ENCODE assay signal across 8 cellular contexts in the genomic region with DNA sequence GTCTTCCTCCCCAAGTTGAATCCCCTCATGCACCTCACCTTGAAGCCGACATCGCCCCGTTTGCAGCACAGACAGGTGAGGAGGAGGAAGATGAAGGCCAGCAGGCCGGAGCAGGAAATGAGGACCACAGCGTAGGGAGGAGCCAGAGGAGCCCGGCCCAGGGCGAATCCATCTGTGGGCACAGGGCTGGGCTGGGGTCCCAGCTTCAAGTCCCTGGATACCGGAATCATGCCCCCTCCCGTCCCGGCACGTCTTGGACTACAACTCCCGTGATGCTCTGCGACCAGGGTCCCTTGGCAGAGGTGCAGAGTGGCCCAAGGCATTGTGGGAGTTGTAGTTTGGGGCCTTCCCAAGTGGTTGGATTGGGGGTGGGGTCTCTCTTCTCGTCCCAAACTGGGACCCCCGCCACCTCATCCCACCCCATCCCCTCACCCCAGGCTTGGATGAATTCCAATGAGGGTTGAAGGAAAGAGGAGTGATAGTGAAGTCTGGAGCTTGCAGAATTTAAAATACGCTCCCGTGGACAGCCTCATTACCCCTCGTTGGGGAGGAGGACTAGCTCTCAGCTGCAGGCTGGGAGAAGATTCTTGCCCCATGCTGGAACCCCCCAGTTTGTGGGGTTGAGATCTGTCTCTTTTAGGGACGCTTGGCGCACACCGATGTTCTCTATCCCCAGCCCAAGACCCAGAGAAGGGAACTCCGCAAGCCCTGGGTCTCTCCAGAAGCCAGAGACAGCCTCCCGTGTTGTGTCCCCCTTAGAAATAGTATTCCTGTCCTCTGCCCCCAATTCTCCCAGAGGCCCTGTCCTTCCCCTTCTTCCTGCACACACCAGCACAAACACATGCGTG. TPM values are rescaled to one million over a fixed set of nuclear protein-coding genes. Genes with fewer than 3 reads are reported as not detected.
A peak's percentile ranks its signal among the peaks of the same experiment; 100 is the strongest.
DNase-seq lines count a peak whose midpoint lies in the region; ATAC-seq and TF ChIP-seq lines count a peak whose summit lies in the region.

No MANE protein-coding gene starts in this region.

- no peak overlapping the region for H3K27ac Mint-ChIP-seq in activated CD4-positive, alpha-beta T cell treated with anti-CD3 and anti-CD28 coated beads for 36 hours
- no peak overlapping the region for H3K27ac Mint-ChIP-seq in chondrocyte (ENCODE audit: unreplicated experiment)

- DNase-seq in GM06990 (ENCODE audit: extremely low read depth, insufficient read length) = peak; percentile 47
- DNase-seq in NCI-H1694 treated with DMSO at 0.1 percent for 48 hours (lab: John Stamatoyannopoulos, UW) = peak; percentile 67
- DNase-seq in activated CD4-positive, alpha-beta T cell treated with anti-CD3 and anti-CD28 coated beads for 36 hours = peak; percentile 88
- no peak for DNase-seq in chondrocyte (ENCODE audit: low spot score)
- DNase-seq in left kidney (ENCODE audit: low read depth, low spot score) = peak; percentile 77
- DNase-seq in stimulated activated CD4-positive, alpha-beta T cell treated with anti-CD3 and anti-CD28 coated beads, Interleukin-2, amount 100 ng/mL, for 4 hours (ENCODE audit: low read depth) = peak; percentile 70
- DNase-seq in HCEC 1CT = no peak
- DNase-seq in mesenteric fat pad (ENCODE audit: low spot score) = no peak

- H3K27me3 ChIP-seq in GM06990 (replicated peaks; ENCODE audit: control insufficient read depth, insufficient read depth, low read length) = peaks cover 2% of the 10 kb centered on the region

- no peaks in the 10 kb centered on the region for H3K36me3 ChIP-seq in GM06990 (ENCODE audit: control insufficient read depth, insufficient read depth, low read length)

- H3K4me1 Mint-ChIP-seq in activated CD4-positive, alpha-beta T cell treated with anti-CD3 and anti-CD28 coated beads for 36 hours = peaks cover 8% of the 10 kb centered on the region
- peaks cover 12% of the 10 kb centered on the region for H3K4me1 Mint-ChIP-seq in chondrocyte (ENCODE audit: low read depth)

- H3K4me3 Mint-ChIP-seq in activated CD4-positive, alpha-beta T cell treated with anti-CD3 and anti-CD28 coated beads for 36 hours = peak overlapping the region; percentile 70
- peak overlapping the region; percentile 60 for H3K4me3 Mint-ChIP-seq in chondrocyte (ENCODE audit: unreplicated experiment)

- intact Hi-C loops in activated CD4-positive, alpha-beta T cell treated with anti-CD3 and anti-CD28 coated beads for 36 hours (cut with DNase I, micrococcal nuclease) = loop anchor here (1.0 to 10.0 kb wide), 10 partner anchors 17 to 338 kb away; a partner anchor contains a TSS

- POLR2A ChIA-PET in activated CD4-positive, alpha-beta T cell treated with anti-CD3 and anti-CD28 coated beads for 36 hours (lab: Charles Lee) = no interaction called here

- CTCF ChIA-PET in activated CD4-positive, alpha-beta T cell treated with anti-CD3 and anti-CD28 coated beads for 36 hours (lab: Charles Lee) = interaction anchor here (0.5 to 0.7 kb wide), 3 partner anchors 93 to 1367 kb away, joined by 3 read pairs; a partner anchor contains a TSS

- H3K4me3 ChIP-seq in GM06990 (replicated peaks; ENCODE audit: low read depth, low read length) = no peak overlapping the region

- peak; percentile 43 for ATAC-seq in activated CD4-positive, alpha-beta T cell treated with anti-CD3 and anti-CD28 coated beads for 36 hours

- H3K9me3 Mint-ChIP-seq in activated CD4-positive, alpha-beta T cell treated with anti-CD3 and anti-CD28 coated beads for 36 hours (ENCODE audit: low read depth) = no peaks in the 10 kb centered on the region
- H3K9me3 Mint-ChIP-seq in chondrocyte (ENCODE audit: low read depth) = no peaks in the 10 kb centered on the region

- peaks cover 5% of the 10 kb centered on the region for H3K36me3 Mint-ChIP-seq in activated CD4-positive, alpha-beta T cell treated with anti-CD3 and anti-CD28 coated beads for 36 hours (ENCODE audit: low read depth)
- no peaks in the 10 kb centered on the region for H3K36me3 Mint-ChIP-seq in chondrocyte (ENCODE audit: low read depth)

- TF ChIP-seq CTCF in GM06990 (IDR thresholded peaks at IDR 0.05; ENCODE audit: insufficient read depth, low read length, poor library complexity, severe bottlenecking) = no peak
- no peak for TF ChIP-seq CTCF in chondrocyte (IDR thresholded peaks at IDR 0.05)

- H3K27me3 Mint-ChIP-seq in activated CD4-positive, alpha-beta T cell treated with anti-CD3 and anti-CD28 coated beads for 36 hours = no peaks in the 10 kb centered on the region
- peaks cover 8% of the 10 kb centered on the region for H3K27me3 Mint-ChIP-seq in chondrocyte (ENCODE audit: low read depth)

RNA-seq across cellular contexts. Expression of a gene that starts 1.0 kb away (rescaled TPM):
- total RNA-seq in activated CD4-positive, alpha-beta T cell treated with anti-CD3 and anti-CD28 coated beads for 36 hours = 1 to 10 TPM; 3.9 to 4.5 TPM
- total RNA-seq in chondrocyte = 0.48 to 0.67 TPM (median 0.54 TPM) in 3 replicates
- total RNA-seq in mesenteric fat pad = 0.45 TPM

RNA-seq across cellular contexts. Expression of a gene that starts 41.3 kb away (rescaled TPM):
- not detected for total RNA-seq in activated CD4-positive, alpha-beta T cell treated with anti-CD3 and anti-CD28 coated beads for 36 hours
- total RNA-seq in chondrocyte (0.22 TPM in 1 of 3 replicates, not detected in the others), mesenteric fat pad (0.48 TPM)

RNA-seq across cellular contexts. Expression of a gene that starts 41.5 kb away (rescaled TPM):
- total RNA-seq in activated CD4-positive, alpha-beta T cell treated with anti-CD3 and anti-CD28 coated beads for 36 hours = 10 to 100 TPM; 22.5 to 24.2 TPM
- 68.7 to 76.7 TPM (median 69.9 TPM) in 3 replicates for total RNA-seq in chondrocyte
- 34.9 TPM for total RNA-seq in mesenteric fat pad

RNA-seq across cellular contexts. Expression of a gene that starts 55.3 kb away (rescaled TPM):
- total RNA-seq in activated CD4-positive, alpha-beta T cell treated with anti-CD3 and anti-CD28 coated beads for 36 hours = 1 to 10 TPM in 1 of 2 experiments, under 1 TPM in 1; 0.86 to 1.1 TPM
- 0.90 to 1.1 TPM (median 0.95 TPM) in 3 replicates for total RNA-seq in chondrocyte
- 1.0 TPM for total RNA-seq in mesenteric fat pad

Comparison
In these comparisons a context has a peak if more than half of its experiments do, and no peak if none do; other contexts are left out.
1. DNase-seq: peak in GM06990 (single experiment), NCI-H1694 treated with DMSO at 0.1 percent for 48 hours (single experiment), activated CD4-positive, alpha-beta T cell treated with anti-CD3 and anti-CD28 coated beads for 36 hours (single experiment), left kidney (single experiment) and stimulated activated CD4-positive, alpha-beta T cell treated with anti-CD3 and anti-CD28 coated beads, Interleukin-2, amount 100 ng/mL, for 4 hours (single experiment); none in chondrocyte (single experiment), HCEC 1CT (single experiment) and mesenteric fat pad (single experiment).